8 cellular contexts compared by ENCODE assay signal in genomic region chrX:78375894-78376293, GRCh38. TPM values are rescaled to one million over a fixed set of nuclear protein-coding genes. Genes with fewer than 3 reads are reported as not detected.
A peak's percentile ranks its signal among the peaks of the same experiment; 100 is the strongest.
DNase-seq lines count a peak whose midpoint lies in the region; ATAC-seq and TF ChIP-seq lines count a peak whose summit lies in the region.

No MANE protein-coding gene starts in this region.

- H3K27ac ChIP-seq in OCI-LY3 (ENCODE audit: low read length) (peak overlapping the region; percentile 53), foreskin keratinocyte (peak overlapping the region; percentile 92), osteoblast (ENCODE audit: low read depth, low read length) (no peak overlapping the region), thyroid gland (no peak overlapping the region)

- H2AFZ ChIP-seq in OCI-LY3 (ENCODE audit: low read depth, low read length) (no peak overlapping the region), osteoblast (ENCODE audit: low read length) (no peak overlapping the region)

- peak; percentile 0 for DNase-seq in ELR (ENCODE audit: low read depth)
- DNase-seq in foreskin keratinocyte: peak; percentile 58 to 86
- DNase-seq in osteoblast (ENCODE audit: insufficient read length, low spot score, missing footprints): no peak
- no peak for DNase-seq in thyroid gland
- DNase-seq in GM10248 (ENCODE audit: extremely low spot score): no peak

- no peaks in the 10 kb centered on the region for H4K20me1 ChIP-seq in OCI-LY3 (ENCODE audit: insufficient read depth, low read length)
- H4K20me1 ChIP-seq in osteoblast (ENCODE audit: insufficient read depth, low read length): no peaks in the 10 kb centered on the region

- TF ChIP-seq CTCF in OCI-LY3 (IDR thresholded peaks at IDR 0.05; ENCODE audit: low read depth, low read length): peak; percentile 35
- peak; percentile 58 for TF ChIP-seq CTCF in foreskin keratinocyte (conservative IDR thresholded peaks at IDR 0.05)
- no peak for TF ChIP-seq CTCF in osteoblast (IDR thresholded peaks at IDR 0.05; ENCODE audit: extremely low read depth, low read depth, low read length)
- TF ChIP-seq CTCF in thyroid gland (IDR thresholded peaks at IDR 0.05): no peak
- no peak for TF ChIP-seq CTCF in GM10248 (IDR thresholded peaks at IDR 0.05; ENCODE audit: control extremely low read depth, extremely low read depth, low read depth, missing control alignments)

- H3K4me3 ChIP-seq in OCI-LY3 (ENCODE audit: low read length): no peak overlapping the region
- H3K4me3 ChIP-seq in osteoblast (ENCODE audit: insufficient read depth, low read length): no peak overlapping the region
- H3K4me3 ChIP-seq in thyroid gland (replicated peaks in 1 of 3): no peak overlapping the region

- H3K27me3 ChIP-seq in OCI-LY3 (ENCODE audit: low read depth, low read length): no peaks in the 10 kb centered on the region
- H3K27me3 ChIP-seq in foreskin keratinocyte: no peaks in the 10 kb centered on the region
- no peaks in the 10 kb centered on the region for H3K27me3 ChIP-seq in osteoblast (ENCODE audit: insufficient read depth, low read length)
- H3K27me3 ChIP-seq in thyroid gland: no peaks in the 10 kb centered on the region

- CTCF ChIA-PET in GM10248 (lab: Yijun Ruan, JAX): no interaction called here

- intact Hi-C loops in thyroid gland (cut with DNase I): no loop called here

- H3K4me2 ChIP-seq in OCI-LY3 (ENCODE audit: low read length) (peak overlapping the region; percentile 7; the same call in 1 of the 2 replicates), osteoblast (ENCODE audit: insufficient read depth, low read length) (no peak overlapping the region)

- H3K79me2 ChIP-seq in OCI-LY3 (ENCODE audit: low read length) (no peaks in the 10 kb centered on the region), osteoblast (ENCODE audit: insufficient read depth, low read length) (no peaks in the 10 kb centered on the region)

- H3K36me3 ChIP-seq in OCI-LY3 (replicated peaks; ENCODE audit: low read depth, low read length) (no peaks in the 10 kb centered on the region), osteoblast (ENCODE audit: insufficient read depth, low read length) (no peaks in the 10 kb centered on the region), thyroid gland (no peaks in the 10 kb centered on the region)

- H3K4me1 ChIP-seq in OCI-LY3 (ENCODE audit: low read length) (peaks cover 7% of the 10 kb centered on the region), foreskin keratinocyte (peaks cover 18% of the 10 kb centered on the region), osteoblast (ENCODE audit: insufficient read depth, low read length) (no peaks in the 10 kb centered on the region), thyroid gland (no peaks in the 10 kb centered on the region)

- H3K9ac ChIP-seq in OCI-LY3 (ENCODE audit: low read length): no peak overlapping the region

- ATAC-seq in HG02870 (IDR thresholded peaks at IDR 0.05; ENCODE audit: unreplicated experiment) (peak; percentile 56), foreskin keratinocyte (peak; percentile 94), GM19035 (IDR thresholded peaks at IDR 0.05; ENCODE audit: unreplicated experiment) (no peak)

- H3K9me3 ChIP-seq in OCI-LY3 (ENCODE audit: insufficient read depth, low read length): no peaks in the 10 kb centered on the region
- H3K9me3 ChIP-seq in osteoblast (ENCODE audit: low read depth, low read length): no peaks in the 10 kb centered on the region
- no peaks in the 10 kb centered on the region for H3K9me3 ChIP-seq in thyroid gland

- POLR2A ChIA-PET in GM10248 (lab: Yijun Ruan, JAX): no interaction called here

- TF ChIP-seq POLR2A in thyroid gland (IDR thresholded peaks at IDR 0.05): no peak

RNA-seq across cellular contexts. Expression of gene CYSLTR1, which starts 48.5 kb away (rescaled TPM):
- not detected in 2 replicates for total RNA-seq in foreskin keratinocyte
- not detected in 2 replicates for polyA plus RNA-seq in foreskin keratinocyte
- under 0.01 TPM in 1 of 2 replicates, not detected in the other for total RNA-seq in osteoblast
- 1 to 10 TPM; 1.2 to 6.3 (median 2.5) TPM for total RNA-seq in thyroid gland

Comparison
In these comparisons a context has a peak if more than half of its experiments do, and no peak if none do; other contexts are left out.
1. DNase-seq: peak in ELR (single experiment) and foreskin keratinocyte (2 of 2); none in osteoblast (single experiment), thyroid gland (0 of 2) and GM10248 (single experiment).
2. H3K27ac ChIP-seq: peak in OCI-LY3 (single experiment) and foreskin keratinocyte (single experiment); none in osteoblast (single experiment) and thyroid gland (0 of 3).
3. CTCF ChIP-seq: peak in OCI-LY3 (single experiment) and foreskin keratinocyte (single experiment); none in osteoblast (single experiment), thyroid gland (0 of 6) and GM10248 (single experiment).